ENCODE assay signal across 15 cellular contexts in the genomic region with DNA sequence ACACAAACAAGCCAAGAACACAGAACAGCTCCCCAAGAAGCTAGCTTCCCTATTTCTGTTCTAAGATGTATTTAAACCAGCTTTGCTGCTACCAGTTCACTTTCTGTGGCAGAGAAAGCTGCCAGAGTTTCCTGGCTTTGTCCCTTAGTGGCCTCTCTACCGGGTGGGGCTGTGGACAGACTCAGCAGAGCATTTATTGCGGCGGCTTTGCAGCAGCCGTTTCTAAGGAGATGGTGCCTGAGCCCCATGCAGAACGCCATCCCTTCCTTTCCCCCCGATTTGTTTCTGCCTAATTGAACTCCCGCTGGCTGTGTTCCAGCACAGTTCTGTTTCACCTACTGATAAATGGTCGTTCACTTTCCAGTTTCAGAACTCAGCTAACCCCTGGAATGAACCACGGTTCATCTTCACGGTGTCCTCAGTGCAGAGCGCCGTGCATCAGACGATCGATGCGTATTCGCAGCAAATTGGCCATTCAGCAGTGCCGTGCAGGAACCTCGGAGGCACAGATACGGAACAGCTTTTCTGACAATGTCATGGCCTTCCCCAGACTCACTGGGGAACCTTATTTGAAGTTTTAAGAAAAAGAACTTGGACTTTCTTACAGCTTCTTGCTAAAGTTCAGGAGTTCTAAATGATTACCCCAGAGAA. TPM values are rescaled to one million over a fixed set of nuclear protein-coding genes. Genes with fewer than 3 reads are reported as not detected.
DNase-seq lines count a peak whose midpoint lies in the region; ATAC-seq and TF ChIP-seq lines count a peak whose summit lies in the region.
"Had no signal": no experiment of that assay in that cellular context is flagged by ENCODE, and none has a peak within 500 bp of the region (broad histone marks: within the 10 kb centered on the region; RNA-seq: fewer than 3 reads in every experiment).

No MANE protein-coding gene starts in this region.

- H3K36me3 Mint-ChIP-seq in CD14-positive monocyte: no peaks in the 10 kb centered on the region

- peaks cover 2 to 6% of the 10 kb centered on the region in 2 donors for H3K9me3 ChIP-seq in mucosa of rectum (ENCODE audit: control insufficient read depth in 2 of 2, low read length in 2 of 2)

- H3K4me3 Mint-ChIP-seq in CD14-positive monocyte: peak overlapping the region; percentile 66 to 88
- H3K4me3 Mint-ChIP-seq: activated naive CD4-positive, alpha-beta T cell treated with anti-CD3 and anti-CD28 coated beads for 36 hours; stimulated activated naive CD8-positive, alpha-beta T cell treated with anti-CD3 and anti-CD28 coated beads, Interleukin-15, Interleukin-2, amounts not matched to agents 100 ng/mL and 50 ng/mL, for 24 hours had no signal

- peak; percentile 46 for ATAC-seq in HG02642 (IDR thresholded peaks at IDR 0.05; ENCODE audit: poor library complexity, unreplicated experiment)

- H3K4me3 ChIP-seq in mucosa of rectum (ENCODE audit: low read length in 2 of 2): no peak overlapping the region

- peak overlapping the region; percentile 20 to 32 for H3K27ac ChIP-seq in mucosa of rectum (ENCODE audit: low read depth in 2 of 2, low read length in 2 of 2)
- H3K27ac ChIP-seq: HL-60, RWPE1 had no signal

- peaks cover 29% of the 10 kb centered on the region for H3K4me1 Mint-ChIP-seq in CD14-positive monocyte

- DNase-seq in CD14-positive monocyte (ENCODE audit: low spot score) (no peak), anterior cingulate cortex (lab: John Stamatoyannopoulos, UW) (peak in 55 of 58 donors; percentile 16 to 90 (median 62)), SKM-1 treated with dmso at 0.1 percent for 144 hours (lab: John Stamatoyannopoulos, UW; ENCODE audit: unreplicated experiment) (no peak), DMS 273 (lab: John Stamatoyannopoulos, UW; ENCODE audit: unreplicated experiment) (no peak), NCI-H2196 (lab: John Stamatoyannopoulos, UW; ENCODE audit: unreplicated experiment) (no peak)
- DNase-seq in activated naive CD4-positive, alpha-beta T cell treated with Interleukin-2 at 50 U/mL for 16 hours: no peak
- DNase-seq: activated naive CD4-positive, alpha-beta T cell treated with anti-CD3 and anti-CD28 coated beads for 36 hours; effector CD8-positive, alpha-beta T cell; NCI-H187; stimulated activated CD4-positive, alpha-beta T cell treated with anti-CD3 and anti-CD28 coated beads, Interleukin-15, amount 100 ng/mL, for 24 hours had no signal

- H3K9ac ChIP-seq in mucosa of rectum (ENCODE audit: low read depth in 1 of 2, low read length in 2 of 2): no peak overlapping the region

- peaks cover 0 to 4% (median 0%) of the 10 kb centered on the region in 3 donors for H3K27me3 Mint-ChIP-seq in CD14-positive monocyte (ENCODE audit: low read depth in 3 of 3)
- H3K27me3 Mint-ChIP-seq: stimulated activated naive CD8-positive, alpha-beta T cell treated with anti-CD3 and anti-CD28 coated beads, Interleukin-15, Interleukin-2, amounts not matched to agents 100 ng/mL and 50 ng/mL, for 24 hours had no signal

- H3K27me3 ChIP-seq in mucosa of rectum (ENCODE audit: control insufficient read depth in 2 of 2, insufficient read depth in 2 of 2, low read length in 2 of 2): no peaks in the 10 kb centered on the region

- peak overlapping the region in 4 of 7 donors; percentile 5 to 57 (median 42) for H3K27ac Mint-ChIP-seq in CD14-positive monocyte
- H3K27ac Mint-ChIP-seq: activated naive CD4-positive, alpha-beta T cell treated with anti-CD3 and anti-CD28 coated beads for 36 hours; stimulated activated naive CD8-positive, alpha-beta T cell treated with anti-CD3 and anti-CD28 coated beads, Interleukin-15, Interleukin-2, amounts not matched to agents 100 ng/mL and 50 ng/mL, for 24 hours had no signal

- intact Hi-C loops in CD14-positive monocyte (cut with micrococcal nuclease): no loop called here

- H3K9me3 Mint-ChIP-seq in CD14-positive monocyte: peaks cover 11 to 20% (median 18%) of the 10 kb centered on the region in 7 donors

- H3K4me1 ChIP-seq in mucosa of rectum (ENCODE audit: control insufficient read depth in 2 of 2, insufficient read depth in 2 of 2, low read length in 2 of 2): no peaks in the 10 kb centered on the region

- no peak for TF ChIP-seq CTCF in CD14-positive monocyte (IDR thresholded peaks at IDR 0.05)

- H3K36me3 ChIP-seq in mucosa of rectum (ENCODE audit: control insufficient read depth in 2 of 2, insufficient read depth in 2 of 2, low read length in 2 of 2): no peaks in the 10 kb centered on the region

RNA-seq across cellular contexts. Expression of gene SFMBT2, which starts 33.9 kb away (rescaled TPM):
- 1 to 10 TPM in 1 of 2 donors, under 1 TPM in 1; 0.53 to 1.6 TPM for polyA plus RNA-seq in CD14-positive monocyte

Comparison
In these comparisons a context has a peak if more than half of its experiments do, and no peak if none do; other contexts are left out.
1. DNase-seq: peak in anterior cingulate cortex (55 of 58); none in CD14-positive monocyte (single experiment), SKM-1 treated with dmso at 0.1 percent for 144 hours (single experiment), DMS 273 (single experiment), activated naive CD4-positive, alpha-beta T cell treated with Interleukin-2 at 50 U/mL for 16 hours (single experiment) and NCI-H2196 (single experiment).